Comparison of ENCODE assay signal across 25 cellular contexts in the genomic region with DNA sequence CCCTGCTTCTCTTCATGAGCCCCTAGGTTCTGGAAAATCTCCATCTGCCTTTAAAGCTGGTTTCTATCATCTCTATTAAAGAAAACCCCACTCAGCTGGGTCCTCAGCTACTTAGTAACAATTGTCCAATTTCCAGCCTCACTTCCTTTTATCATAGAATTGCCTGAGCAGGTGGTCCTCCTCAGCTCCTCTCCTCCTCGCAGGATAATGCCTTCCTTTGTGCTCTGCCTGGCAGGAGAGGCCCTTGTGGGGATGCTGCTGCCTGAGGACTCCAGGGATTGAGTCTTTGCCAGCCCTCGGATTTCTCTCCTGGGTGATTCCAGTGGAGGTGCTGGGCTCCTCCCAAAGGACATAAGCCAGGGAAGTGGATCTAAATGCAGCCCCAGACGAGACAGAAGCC.
DNase-seq lines count a peak whose midpoint lies in the region; ATAC-seq and TF ChIP-seq lines count a peak whose summit lies in the region.
"Had no signal": no experiment of that assay in that cellular context is flagged by ENCODE, and none has a peak within 500 bp of the region (broad histone marks: within the 10 kb centered on the region; RNA-seq: fewer than 3 reads in every experiment).

No MANE protein-coding gene starts in this region.

- no peak overlapping the region for H3K4me3 Mint-ChIP-seq in neural crest cell
- H3K4me3 Mint-ChIP-seq: activated CD4-positive, alpha-beta T cell treated with anti-CD3 and anti-CD28 coated beads, Interleukin-2, amount 10 ng/mL, durations not matched to agents 7 days and 5 days; activated naive CD8-positive, alpha-beta T cell treated with anti-CD3 and anti-CD28 coated beads, Interleukin-2, amount 10 ng/mL, durations not matched to agents 7 days and 5 days; activated T-cell treated with anti-CD3 and anti-CD28 coated beads, Interleukin-2, amount 50 U/mL, for 4 hours; CD4-positive, alpha-beta T cell; effector memory CD8-positive, alpha-beta T cell; nephron progenitor cell; stimulated activated memory B cell treated with anti-CD40 and anti-IgM and Interleukin-4, amounts not matched to agents 10 μg/mL and 1 μg/mL and 100 μg/mL, for 72 hours had no signal

- intact Hi-C loops in transverse colon (cut with DNase I; ENCODE audit: low total_unique reads): no loop called here

- no peak overlapping the region for H3K4me3 ChIP-seq in transverse colon
- H3K4me3 ChIP-seq: colonic mucosa, GM12878, left ventricle myocardium inferior, pancreas, SJCRH30, skin epidermis had no signal

- no peaks in the 10 kb centered on the region for H3K9me3 ChIP-seq in transverse colon
- H3K9me3 ChIP-seq: colonic mucosa, left ventricle myocardium inferior, pancreas, SJCRH30 had no signal

- H3K27ac ChIP-seq in transverse colon: no peak overlapping the region
- H3K27ac ChIP-seq: colonic mucosa, left ventricle myocardium inferior, pancreas, SJCRH30, skin epidermis had no signal

- H3K4me1 ChIP-seq in transverse colon: no peaks in the 10 kb centered on the region
- H3K4me1 ChIP-seq: colonic mucosa, pancreas, SJCRH30 had no signal

- H3K9me3 Mint-ChIP-seq in neural crest cell: peaks cover 14% of the 10 kb centered on the region
- H3K9me3 Mint-ChIP-seq: activated CD4-positive, alpha-beta T cell treated with anti-CD3 and anti-CD28 coated beads, Interleukin-2, amount 10 ng/mL, durations not matched to agents 7 days and 5 days; activated naive CD8-positive, alpha-beta T cell treated with anti-CD3 and anti-CD28 coated beads, Interleukin-2, amount 10 ng/mL, durations not matched to agents 7 days and 5 days; CD4-positive, alpha-beta T cell; nephron progenitor cell had no signal

- TF ChIP-seq EP300 in transverse colon (IDR thresholded peaks at IDR 0.05; ENCODE audit: low read depth): no peak

- no peaks in the 10 kb centered on the region for H3K27me3 ChIP-seq in transverse colon
- H3K27me3 ChIP-seq: colonic mucosa, pancreas had no signal

- H3K27ac Mint-ChIP-seq in neural crest cell (ENCODE audit: unreplicated experiment): peak overlapping the region; percentile 57
- H3K27ac Mint-ChIP-seq: activated CD4-positive, alpha-beta T cell treated with anti-CD3 and anti-CD28 coated beads, Interleukin-2, amount 10 ng/mL, durations not matched to agents 7 days and 5 days; activated naive CD8-positive, alpha-beta T cell treated with anti-CD3 and anti-CD28 coated beads, Interleukin-2, amount 10 ng/mL, durations not matched to agents 7 days and 5 days; CD4-positive, alpha-beta T cell; effector memory CD8-positive, alpha-beta T cell; nephron progenitor cell; stimulated activated memory B cell treated with anti-CD40 and anti-IgM and Interleukin-4, amounts not matched to agents 10 μg/mL and 1 μg/mL and 100 μg/mL, for 72 hours had no signal

- H3K4me1 Mint-ChIP-seq in neural crest cell: peaks cover 44% of the 10 kb centered on the region
- H3K4me1 Mint-ChIP-seq: activated CD4-positive, alpha-beta T cell treated with anti-CD3 and anti-CD28 coated beads, Interleukin-2, amount 10 ng/mL, durations not matched to agents 7 days and 5 days; activated naive CD8-positive, alpha-beta T cell treated with anti-CD3 and anti-CD28 coated beads, Interleukin-2, amount 10 ng/mL, durations not matched to agents 7 days and 5 days; nephron progenitor cell; stimulated activated memory B cell treated with anti-CD40 and anti-IgM and Interleukin-4, amounts not matched to agents 10 μg/mL and 1 μg/mL and 100 μg/mL, for 72 hours had no signal

- in situ Hi-C loops in transverse colon (cut with MboI; ENCODE audit: low pct_ligation_motif_present in 1 of 4, low pct_unique_long_range_greater_than_20kb in 1 of 4, low sequenced_read_pairs in 3 of 4): no loop called here

- peaks cover 9% of the 10 kb centered on the region for H3K36me3 Mint-ChIP-seq in neural crest cell (ENCODE audit: low read depth)
- H3K36me3 Mint-ChIP-seq: activated naive CD8-positive, alpha-beta T cell treated with anti-CD3 and anti-CD28 coated beads, Interleukin-2, amount 10 ng/mL, durations not matched to agents 7 days and 5 days; stimulated activated memory B cell treated with anti-CD40 and anti-IgM and Interleukin-4, amounts not matched to agents 10 μg/mL and 1 μg/mL and 100 μg/mL, for 72 hours had no signal

- ATAC-seq in GM21360 (IDR thresholded peaks at IDR 0.05; ENCODE audit: unreplicated experiment): no peak
- ATAC-seq: activated T-cell treated with anti-CD3 and anti-CD28 coated beads, Interleukin-2, amount 50 U/mL, for 4 hours; effector memory CD8-positive, alpha-beta T cell; GM12878; pancreas; stimulated activated memory B cell treated with anti-CD40 and anti-IgM and Interleukin-4, amounts not matched to agents 10 μg/mL and 1 μg/mL and 100 μg/mL, for 72 hours had no signal

- H3K27me3 Mint-ChIP-seq in neural crest cell (ENCODE audit: low read depth): no peaks in the 10 kb centered on the region
- H3K27me3 Mint-ChIP-seq: activated CD4-positive, alpha-beta T cell treated with anti-CD3 and anti-CD28 coated beads, Interleukin-2, amount 10 ng/mL, durations not matched to agents 7 days and 5 days; CD4-positive, alpha-beta T cell; effector memory CD8-positive, alpha-beta T cell; stimulated activated memory B cell treated with anti-CD40 and anti-IgM and Interleukin-4, amounts not matched to agents 10 μg/mL and 1 μg/mL and 100 μg/mL, for 72 hours had no signal

- no peaks in the 10 kb centered on the region for H3K36me3 ChIP-seq in transverse colon
- H3K36me3 ChIP-seq: colonic mucosa, left ventricle myocardium inferior, pancreas, SJCRH30 had no signal

- 65 to 71% methylated on average over 1 to 3 of the region's 3 CpGs for WGBS in transverse colon (ENCODE audit: low coverage in 1 of 2), 2 donors

- DNase-seq in DMS79 treated with DMSO at 0.1 percent for 48 hours (lab: John Stamatoyannopoulos, UW): peak; percentile 39
- peak; percentile 61 for DNase-seq in NCI-H2029 treated with DMSO at 0.1 percent for 48 hours (lab: John Stamatoyannopoulos, UW)
- peak; percentile 80 for DNase-seq in NCI-H748 (lab: John Stamatoyannopoulos, UW; ENCODE audit: unreplicated experiment)
- no peak for DNase-seq in neural crest cell (ENCODE audit: low read depth, low spot score)
- DNase-seq in activated CD4-positive, CD25-positive, alpha-beta regulatory T cell treated with anti-CD3 and anti-CD28 coated beads, Interleukin-2, amount 50 U/mL, for 72 hours: no peak
- no peak for DNase-seq in transverse colon
- DNase-seq: activated CD4-positive, alpha-beta T cell treated with anti-CD3 and anti-CD28 coated beads, Interleukin-2, amount 10 ng/mL, durations not matched to agents 7 days and 5 days; activated gamma-delta T cell; activated naive CD8-positive, alpha-beta T cell treated with anti-CD3 and anti-CD28 coated beads, Interleukin-2, amount 10 ng/mL, durations not matched to agents 7 days and 5 days; activated T-cell treated with anti-CD3 and anti-CD28 coated beads, Interleukin-2, amount 50 U/mL, for 4 hours; CD4-positive, alpha-beta T cell; colonic mucosa; effector memory CD8-positive, alpha-beta T cell; left ventricle myocardium inferior; mesenchymal stem cell; NCI-H82; nephron progenitor cell; pancreas; RPMI8226; SJCRH30; T-helper 9 cell had no signal

- TF ChIP-seq POLR2A in transverse colon (IDR thresholded peaks at IDR 0.05): no peak

- TF ChIP-seq CTCF in neural crest cell (conservative IDR thresholded peaks at IDR 0.05) (no peak), transverse colon (IDR thresholded peaks at IDR 0.05) (no peak)

Comparison
In these comparisons a context has a peak if more than half of its experiments do, and no peak if none do; other contexts are left out.
1. DNase-seq: peak in DMS79 treated with DMSO at 0.1 percent for 48 hours (single experiment), NCI-H2029 treated with DMSO at 0.1 percent for 48 hours (single experiment) and NCI-H748 (single experiment); none in neural crest cell (single experiment), activated CD4-positive, CD25-positive, alpha-beta regulatory T cell treated with anti-CD3 and anti-CD28 coated beads, Interleukin-2, amount 50 U/mL, for 72 hours (single experiment) and transverse colon (single experiment).